ENCODE assay signal across 1 cellular context in genomic region chr6:139047677-139048076, GRCh38.
A peak's percentile ranks its signal among the peaks of the same experiment; 100 is the strongest.
TF ChIP-seq lines count a peak whose summit lies in the region.

No MANE protein-coding gene starts in this region.

TF ChIP-seq in K562, 482 proteins besides CTCF, POLR2A, EP300 and RAD21 (continued from another document):
- no peak for TF ChIP-seq ZNF318 (IDR thresholded peaks at IDR 0.05; ENCODE audit: borderline replicate concordance in 1 of 2, low read depth in 1 of 2)
- no peak for TF ChIP-seq YBX1 (IDR thresholded peaks at IDR 0.05)
- no peak for TF ChIP-seq ZNF232 (CRISPR knock-in tag; IDR thresholded peaks at IDR 0.05)
- TF ChIP-seq IRF9 (tag; IDR thresholded peaks at IDR 0.05), result no peak
- TF ChIP-seq MAFG (tag; conservative IDR thresholded peaks at IDR 0.05), result peak; percentile 62
- peak; percentile 64; the same call in 1 of the 2 replicates for TF ChIP-seq C11orf30 (IDR thresholded peaks at IDR 0.05; ENCODE audit: low read depth)
- no peak for TF ChIP-seq NONO (IDR thresholded peaks at IDR 0.05; ENCODE audit: low read depth in 2 of 2, low read length in 1 of 2)
- peak; percentile 92 for TF ChIP-seq ZNF316 (IDR thresholded peaks at IDR 0.05)
- no peak for TF ChIP-seq NRF1 (conservative IDR thresholded peaks at IDR 0.05 in 1 of 2, IDR thresholded peaks at IDR 0.05 in 1 of 2)
TF ChIP-seq in K562: peak in this region for 4.
